ENCODE assay signal across 8 cellular contexts in the genomic region with DNA sequence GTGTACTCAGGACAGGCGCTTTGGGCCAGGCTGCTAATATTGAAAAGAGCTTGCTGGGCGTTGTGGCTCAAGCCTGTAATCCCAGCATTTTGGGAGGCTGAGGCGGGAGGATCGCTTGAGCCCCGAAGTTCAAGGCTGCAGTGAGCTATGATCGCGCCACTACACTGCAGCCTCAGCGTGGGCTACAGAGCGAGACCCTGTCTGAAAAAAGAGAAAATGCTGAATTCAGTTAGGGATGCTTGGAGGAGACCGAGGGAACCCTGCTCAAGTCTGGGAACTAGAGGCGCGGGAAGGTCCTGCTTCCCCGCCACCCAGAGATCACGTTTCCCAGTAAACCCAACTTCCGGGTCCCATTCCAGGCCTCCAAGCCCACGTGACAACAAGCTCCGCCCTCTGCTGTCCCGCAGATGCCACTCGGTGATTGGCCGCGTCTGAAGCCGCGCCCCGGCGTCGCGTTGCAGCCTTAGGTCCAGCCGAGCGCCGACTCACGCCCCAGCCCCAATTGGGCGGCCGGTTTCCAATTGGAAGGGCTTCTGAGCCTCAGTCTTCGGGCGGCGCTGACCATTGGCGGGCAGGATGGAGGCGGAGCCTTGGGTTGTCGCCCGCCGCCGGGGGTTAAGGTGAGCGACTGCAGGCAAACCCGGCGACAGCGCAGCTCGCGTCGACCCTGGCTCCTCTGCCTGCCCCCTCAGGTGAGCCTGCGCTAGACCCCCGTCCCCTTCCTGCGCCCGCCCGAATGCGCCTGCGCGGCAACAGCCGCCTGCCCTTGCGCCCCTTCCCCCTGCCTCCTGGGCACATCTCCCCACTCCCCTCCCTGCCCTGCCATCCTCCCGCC. TPM values are rescaled to one million over a fixed set of nuclear protein-coding genes. Genes with fewer than 3 reads are reported as not detected.
A peak's percentile ranks its signal among the peaks of the same experiment; 100 is the strongest.
DNase-seq lines count a peak whose midpoint lies in the region; ATAC-seq and TF ChIP-seq lines count a peak whose summit lies in the region.

A gene with protein sequence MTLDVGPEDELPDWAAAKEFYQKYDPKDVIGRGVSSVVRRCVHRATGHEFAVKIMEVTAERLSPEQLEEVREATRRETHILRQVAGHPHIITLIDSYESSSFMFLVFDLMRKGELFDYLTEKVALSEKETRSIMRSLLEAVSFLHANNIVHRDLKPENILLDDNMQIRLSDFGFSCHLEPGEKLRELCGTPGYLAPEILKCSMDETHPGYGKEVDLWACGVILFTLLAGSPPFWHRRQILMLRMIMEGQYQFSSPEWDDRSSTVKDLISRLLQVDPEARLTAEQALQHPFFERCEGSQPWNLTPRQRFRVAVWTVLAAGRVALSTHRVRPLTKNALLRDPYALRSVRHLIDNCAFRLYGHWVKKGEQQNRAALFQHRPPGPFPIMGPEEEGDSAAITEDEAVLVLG (plus strand): TSS at position 627 of the 835 bp plus-strand sequence. CDS start 396 bp downstream, outside the sequence.

- H3K4me2 ChIP-seq in DND-41 (ENCODE audit: insufficient read depth, low read length), result peak within 1 kb of the TSS; percentile 67
- H3K4me2 ChIP-seq in GM23248 (ENCODE audit: unreplicated experiment), result peak within 1 kb of the TSS; percentile 81

- intact Hi-C loops in activated T-helper 1 cell treated with anti-CD3 and anti-CD28 coated beads, Interleukin-12 subunit alpha, Interleukin-12 subunit beta, Interleukin-2, Interleukin-4 antibody, amounts not matched to agents 30 ng/mL and 10 ng/mL and 1 ng/mL, durations not matched to agents 14 hours and 24 hours and 36 hours (cut with micrococcal nuclease), result loop anchor here (1.0 to 5.0 kb wide), 9 partner anchors 14 to 285 kb away; a partner anchor contains a TSS
- intact Hi-C loops in esophagus squamous epithelium (cut with DNase I), result no loop called here

- peaks cover 27% of the 10 kb centered on the region for H3K79me2 ChIP-seq in DND-41 (ENCODE audit: insufficient read depth, low read length)
- peaks cover 19% of the 10 kb centered on the region for H3K79me2 ChIP-seq in GM23248 (ENCODE audit: insufficient read depth)

- H3K9me2 ChIP-seq in GM23248 (ENCODE audit: insufficient read depth), result no peaks in the 10 kb centered on the region

- H4K20me1 ChIP-seq in DND-41 (ENCODE audit: insufficient read depth, low read length), result peaks cover 7% of the 10 kb centered on the region; the same call in 1 of the 2 replicates
- no peaks in the 10 kb centered on the region for H4K20me1 ChIP-seq in GM23248 (ENCODE audit: insufficient read depth)

- TF ChIP-seq CTCF in DND-41 (IDR thresholded peaks at IDR 0.05; ENCODE audit: borderline replicate concordance, extremely low read depth, low read length, poor library complexity, severe bottlenecking), result no peak
- peak in 1 of 6 experiments; percentile 11 for TF ChIP-seq CTCF in esophagus squamous epithelium (IDR thresholded peaks at IDR 0.05)

- 3% methylated on average over 49 to 50 of the region's 60 CpGs for WGBS in GM23248 (ENCODE audit: low coverage in 1 of 2, low lambda C conversion rate in 2 of 2, missing lambda C conversion rate in 2 of 2), 2 experiments
- 2 to 4% methylated on average over 24 to 25 of the region's 60 CpGs for WGBS in esophagus squamous epithelium, 2 donors

- H3K27me3 Mint-ChIP-seq in activated T-helper 1 cell treated with anti-CD3 and anti-CD28 coated beads, Interleukin-12 subunit alpha, Interleukin-12 subunit beta, Interleukin-2, Interleukin-4 antibody, amounts not matched to agents 30 ng/mL and 10 ng/mL and 1 ng/mL, durations not matched to agents 14 hours and 24 hours and 36 hours (ENCODE audit: insufficient read depth), result no peaks in the 10 kb centered on the region

- DNase-seq in DND-41, result peak; percentile 99
- peak; percentile 100 for DNase-seq in GM23248
- DNase-seq in Kasumi-1 (lab: John Stamatoyannopoulos, UW), result peak; percentile 82 to 89
- DNase-seq in RPMI7951 (ENCODE audit: low read depth), result peak; percentile 98
- DNase-seq in activated T-helper 1 cell treated with anti-CD3 and anti-CD28 coated beads, Interleukin-12 subunit alpha, Interleukin-12 subunit beta, Interleukin-2, Interleukin-4 antibody, amounts not matched to agents 30 ng/mL and 10 ng/mL and 1 ng/mL, durations not matched to agents 14 hours and 24 hours and 36 hours (ENCODE audit: low spot score), result peak; percentile 97
- peak; percentile 90 for DNase-seq in esophagus squamous epithelium (lab: John Stamatoyannopoulos, UW)
- DNase-seq in myocyte (ENCODE audit: low read depth), result peak; percentile 99
- DNase-seq in stimulated activated CD8-positive, alpha-beta memory T cell treated with anti-CD3 and anti-CD28 coated beads, Interleukin-7, amount 100 ng/mL, for 48 hours (ENCODE audit: extremely low read depth in 1 of 2, low read depth in 1 of 2), result peak; percentile 97 to 98

- H3K4me1 ChIP-seq in DND-41 (ENCODE audit: insufficient read depth, low read length), result peaks cover 25% of the 10 kb centered on the region
- peaks cover 10% of the 10 kb centered on the region for H3K4me1 ChIP-seq in GM23248 (ENCODE audit: insufficient read depth)
- H3K4me1 ChIP-seq in esophagus squamous epithelium, result peaks cover 7 to 32% (median 10%) of the 10 kb centered on the region in 3 donors

- no peaks in the 10 kb centered on the region for H3K27me3 ChIP-seq in DND-41 (ENCODE audit: insufficient read depth, low read length, poor library complexity)
- no peaks in the 10 kb centered on the region for H3K27me3 ChIP-seq in GM23248 (replicated peaks; ENCODE audit: insufficient read depth)
- H3K27me3 ChIP-seq in esophagus squamous epithelium, result no peaks in the 10 kb centered on the region

- peaks cover 28% of the 10 kb centered on the region for H3F3A ChIP-seq in GM23248 (ENCODE audit: insufficient read depth)

- H3K9me3 ChIP-seq in DND-41 (ENCODE audit: insufficient read depth, low read length, severe bottlenecking), result no peaks in the 10 kb centered on the region
- no peaks in the 10 kb centered on the region for H3K9me3 ChIP-seq in GM23248 (ENCODE audit: low read depth)
- no peaks in the 10 kb centered on the region for H3K9me3 ChIP-seq in esophagus squamous epithelium

- peak in 3 of 4 donors; percentile 49 to 57 (median 53) for TF ChIP-seq POLR2A in esophagus squamous epithelium (IDR thresholded peaks at IDR 0.05)

- peak within 1 kb of the TSS; percentile 74 for H3K27ac ChIP-seq in DND-41 (ENCODE audit: low read length)
- peak within 1 kb of the TSS; percentile 81 for H3K27ac ChIP-seq in GM23248
- H3K27ac ChIP-seq in esophagus squamous epithelium, result peak within 1 kb of the TSS; percentile 86 to 91 (median 89)

- H3K9ac ChIP-seq in DND-41 (ENCODE audit: low read depth, low read length) (peak within 1 kb of the TSS; percentile 58), GM23248 (peak within 1 kb of the TSS; percentile 75)

- H3K36me3 Mint-ChIP-seq in activated T-helper 1 cell treated with anti-CD3 and anti-CD28 coated beads, Interleukin-12 subunit alpha, Interleukin-12 subunit beta, Interleukin-2, Interleukin-4 antibody, amounts not matched to agents 30 ng/mL and 10 ng/mL and 1 ng/mL, durations not matched to agents 14 hours and 24 hours and 36 hours (ENCODE audit: low read depth), result peaks cover 33% of the 10 kb centered on the region

- H3K36me3 ChIP-seq in DND-41 (ENCODE audit: insufficient read depth, low read length) (peaks cover 39% of the 10 kb centered on the region), GM23248 (ENCODE audit: low read depth) (peaks cover 9% of the 10 kb centered on the region; the same call in 1 of the 2 replicates), esophagus squamous epithelium (peaks cover 9 to 57% (median 16%) of the 10 kb centered on the region in 3 donors)

- no peaks in the 10 kb centered on the region for H3K9me3 Mint-ChIP-seq in activated T-helper 1 cell treated with anti-CD3 and anti-CD28 coated beads, Interleukin-12 subunit alpha, Interleukin-12 subunit beta, Interleukin-2, Interleukin-4 antibody, amounts not matched to agents 30 ng/mL and 10 ng/mL and 1 ng/mL, durations not matched to agents 14 hours and 24 hours and 36 hours

- H3K4me1 Mint-ChIP-seq in activated T-helper 1 cell treated with anti-CD3 and anti-CD28 coated beads, Interleukin-12 subunit alpha, Interleukin-12 subunit beta, Interleukin-2, Interleukin-4 antibody, amounts not matched to agents 30 ng/mL and 10 ng/mL and 1 ng/mL, durations not matched to agents 14 hours and 24 hours and 36 hours (ENCODE audit: low read depth), result peaks cover 19% of the 10 kb centered on the region

- H2AFZ ChIP-seq in DND-41 (ENCODE audit: low read depth, low read length), result peak within 1 kb of the TSS; percentile 78
- peak within 1 kb of the TSS; percentile 87 for H2AFZ ChIP-seq in GM23248

- in situ Hi-C loops in GM23248 (cut with MboI), result no loop called here

- H3K4me3 Mint-ChIP-seq in activated T-helper 1 cell treated with anti-CD3 and anti-CD28 coated beads, Interleukin-12 subunit alpha, Interleukin-12 subunit beta, Interleukin-2, Interleukin-4 antibody, amounts not matched to agents 30 ng/mL and 10 ng/mL and 1 ng/mL, durations not matched to agents 14 hours and 24 hours and 36 hours, result peak within 1 kb of the TSS; percentile 93

- peak; percentile 98 for ATAC-seq in DND-41 (ENCODE audit: insufficient read depth, low read depth)

- H3K4me3 ChIP-seq in DND-41 (ENCODE audit: low read depth in 1 of 2, low read length in 2 of 2), result peak within 1 kb of the TSS; percentile 86 to 96; a peak in 3 of 4 replicates
- H3K4me3 ChIP-seq in GM23248, result peak within 1 kb of the TSS; percentile 72
- H3K4me3 ChIP-seq in esophagus squamous epithelium, result peak within 1 kb of the TSS; percentile 92 to 98 (median 93)

- H3K27ac Mint-ChIP-seq in activated T-helper 1 cell treated with anti-CD3 and anti-CD28 coated beads, Interleukin-12 subunit alpha, Interleukin-12 subunit beta, Interleukin-2, Interleukin-4 antibody, amounts not matched to agents 30 ng/mL and 10 ng/mL and 1 ng/mL, durations not matched to agents 14 hours and 24 hours and 36 hours, result peak within 1 kb of the TSS; percentile 83

RNA-seq across cellular contexts. Expression of the gene that starts here (rescaled TPM):
- total RNA-seq in GM23248 (2014; rRNA removed; shearing (Covaris generic)), result 12.5 and 19.9 TPM in 2 replicates
- polyA plus RNA-seq in GM23248 (2016; fragmentation: Nextera tagmentation; extraction: Ambion mirVana), result 15.7 and 17.0 TPM in 2 replicates
- 25.3 and 30.9 TPM in 2 replicates for total RNA-seq in RPMI7951 (2014; rRNA removed; shearing (Covaris generic))
- 42.4 and 43.6 TPM in 2 replicates for total RNA-seq in activated T-helper 1 cell treated with anti-CD3 and anti-CD28 coated beads, Interleukin-12 subunit alpha, Interleukin-12 subunit beta, Interleukin-2, Interleukin-4 antibody, amounts not matched to agents 30 ng/mL and 10 ng/mL and 1 ng/mL, durations not matched to agents 14 hours and 24 hours and 36 hours
- total RNA-seq in esophagus squamous epithelium (10 to 100 TPM; 18.6 to 27.8 (median 21.7) TPM), myocyte (34.4 and 42.1 TPM in 2 replicates)
- 33.1 TPM for polyA plus RNA-seq in myocyte (2012)

Comparison
In these comparisons a context has a peak if more than half of its experiments do, and no peak if none do; other contexts are left out.
1. Peak in every context shown above with its lines: DNase-seq, ATAC-seq, H3K4me3 ChIP-seq and H3K27ac ChIP-seq.